Comparison of ENCODE assay signal across 13 cellular contexts in genomic region chr2:80054339-80054675, GRCh38.
DNase-seq lines count a peak whose midpoint lies in the region; ATAC-seq and TF ChIP-seq lines count a peak whose summit lies in the region.
"Had no signal": no experiment of that assay in that cellular context is flagged by ENCODE, and none has a peak within 500 bp of the region (broad histone marks: within the 10 kb centered on the region; RNA-seq: fewer than 3 reads in every experiment).

No MANE protein-coding gene starts in this region.

- no peak for TF ChIP-seq CTCF in epithelial cell of esophagus (IDR thresholded peaks at IDR 0.05; ENCODE audit: insufficient read depth, low read depth, low read length, missing control alignments)
- TF ChIP-seq CTCF in omental fat pad (IDR thresholded peaks at IDR 0.05) = no peak
- TF ChIP-seq CTCF in GM13977 (IDR thresholded peaks at IDR 0.05; ENCODE audit: extremely low read depth, insufficient read depth, missing control alignments) = no peak

- no peak overlapping the region for H3K4me3 ChIP-seq in epithelial cell of esophagus (ENCODE audit: low read length)
- H3K4me3 ChIP-seq: psoas muscle had no signal

- in situ Hi-C loops in GM13977 (cut with MboI; ENCODE audit: low pct_unique_long_range_greater_than_20kb, low sequenced_read_pairs, unreplicated experiment) = no loop called here

- DNase-seq in ELR (ENCODE audit: low read depth) = peak; percentile 6
- DNase-seq in NCI-H1105 treated with DMSO at 0.1 percent for 48 hours (lab: John Stamatoyannopoulos, UW) = peak; percentile 48
- peak; percentile 20 for DNase-seq in epithelial cell of esophagus (ENCODE audit: low read depth)
- no peak for DNase-seq in omental fat pad (ENCODE audit: low spot score)
- no peak for DNase-seq in nucleus accumbens (lab: John Stamatoyannopoulos, UW)
- no peak for DNase-seq in NCI-H187 treated with DMSO at 0.1 percent for 48 hours (lab: John Stamatoyannopoulos, UW)
- no peak for DNase-seq in GM13977 (ENCODE audit: low spot score)
- DNase-seq: activated CD4-positive, alpha-beta T cell treated with anti-CD3 and anti-CD28 coated beads for 1 hour; central memory CD4-positive, alpha-beta T cell; left colon; NCI-H1694 treated with DMSO at 0.1 percent for 48 hours; psoas muscle; T-helper 17 cell had no signal

- ATAC-seq in omental fat pad (ENCODE audit: low FRiP score) = peak; percentile 88
- ATAC-seq: left colon, psoas muscle, T-helper 17 cell had no signal

Comparison
In these comparisons a context has a peak if more than half of its experiments do, and no peak if none do; other contexts are left out.
1. DNase-seq: peak in ELR (single experiment), NCI-H1105 treated with DMSO at 0.1 percent for 48 hours (single experiment) and epithelial cell of esophagus (single experiment); none in omental fat pad (single experiment), nucleus accumbens (0 of 56), NCI-H187 treated with DMSO at 0.1 percent for 48 hours (single experiment) and GM13977 (single experiment).